In genomic region chr14:69999246-69999645, GRCh38 we compare ENCODE assay signal across 11 cellular contexts.
A peak's percentile ranks its signal among the peaks of the same experiment; 100 is the strongest.
DNase-seq lines count a peak whose midpoint lies in the region; ATAC-seq, FAIRE-seq and TF ChIP-seq lines count a peak whose summit lies in the region.
"Had no signal": no experiment of that assay in that cellular context is flagged by ENCODE, and none has a peak within 500 bp of the region (broad histone marks: within the 10 kb centered on the region; RNA-seq: fewer than 3 reads in every experiment).

No MANE protein-coding gene starts in this region.

- H3K79me2 ChIP-seq in hepatocyte, result no peaks in the 10 kb centered on the region

- H3K4me2 ChIP-seq in A549, result peak overlapping the region; percentile 68
- no peak overlapping the region for H3K4me2 ChIP-seq in hepatocyte

- H3K27me3 ChIP-seq in hepatocyte, result no peaks in the 10 kb centered on the region
- H3K27me3 ChIP-seq: sigmoid colon had no signal

- no peak overlapping the region for H3K4me3 ChIP-seq in A549
- H3K4me3 ChIP-seq in hepatocyte, result no peak overlapping the region
- H3K4me3 ChIP-seq: esophagus squamous epithelium, sigmoid colon had no signal

- peak; percentile 88 for FAIRE-seq in A549 (lab: Jason Lieb, UNC)

- H2AFZ ChIP-seq in hepatocyte, result no peak overlapping the region

- WGBS in A549 (ENCODE audit: missing lambda C conversion rate), result 17% methylated on average over 10 of the region's 10 CpGs
- WGBS in hepatocyte (ENCODE audit: low lambda C conversion rate, missing lambda C conversion rate), result 66% methylated on average over 10 of the region's 10 CpGs

- TF ChIP-seq EP300 in A549 (IDR thresholded peaks at IDR 0.05), result peak; percentile 99 to 100; a peak in 4 of 5 replicates

- POLR2A ChIA-PET in A549 (lab: Yijun Ruan, JAX), result interaction anchor here (1.3 to 2.8 kb wide), 2 partner anchors 58 to 120 kb away, joined by 3 to 12 read pairs; partner anchors contain the start of gene SMOC1

- H4K20me1 ChIP-seq in hepatocyte (ENCODE audit: insufficient read depth, poor library complexity, severe bottlenecking), result no peaks in the 10 kb centered on the region

- peak; percentile 80 to 95 for DNase-seq in A549 (ENCODE audit: low read depth in 1 of 2, low spot score in 1 of 2)
- DNase-seq in NCI-H1417 (lab: John Stamatoyannopoulos, UW), result peak in 2 of 3 experiments; percentile 83 to 94
- peak; percentile 80 for DNase-seq in SW480 (ENCODE audit: low spot score)
- DNase-seq in hepatocyte (ENCODE audit: low spot score), result peak; percentile 62
- no peak for DNase-seq in DMS79 (lab: John Stamatoyannopoulos, UW)
- no peak for DNase-seq in SK-N-DZ (ENCODE audit: low spot score)
- DNase-seq in NAMALWA (ENCODE audit: low spot score), result no peak
- DNase-seq: activated naive CD8-positive, alpha-beta T cell treated with anti-CD3 and anti-CD28 coated beads for 36 hours; esophagus squamous epithelium; sigmoid colon had no signal

- no peak for TF ChIP-seq POLR2A in A549 (IDR thresholded peaks at IDR 0.05; ENCODE audit: low read length)

- peak; percentile 78 to 88 for ATAC-seq in A549
- ATAC-seq in GM18502 (IDR thresholded peaks at IDR 0.05; ENCODE audit: poor library complexity, unreplicated experiment), result no peak

- H3K27ac ChIP-seq in A549, result peak overlapping the region; percentile 90 to 98
- H3K27ac ChIP-seq in hepatocyte, result peak overlapping the region; percentile 71
- H3K27ac ChIP-seq: esophagus squamous epithelium, sigmoid colon had no signal

- CTCF ChIA-PET in A549 (lab: Yijun Ruan, JAX), result interaction anchor here (0.8 to 3.5 kb wide), 8 partner anchors 15 to 181 kb away, joined by 3 to 17 read pairs (median 6); no protein-coding TSS in a partner anchor

- H3K36me3 ChIP-seq in hepatocyte (replicated peaks; ENCODE audit: insufficient read depth, low read depth), result no peaks in the 10 kb centered on the region
- H3K36me3 ChIP-seq: esophagus squamous epithelium, sigmoid colon had no signal

- H3K9me3 ChIP-seq in A549 (peaks cover 2% of the 10 kb centered on the region; the same call in 1 of the 3 replicates), hepatocyte (ENCODE audit: low read depth) (no peaks in the 10 kb centered on the region)
- H3K9me3 ChIP-seq: esophagus squamous epithelium, sigmoid colon had no signal

- H3K4me1 ChIP-seq in A549 (peaks cover 61% of the 10 kb centered on the region), hepatocyte (ENCODE audit: insufficient read depth) (peaks cover 8% of the 10 kb centered on the region)
- H3K4me1 ChIP-seq: esophagus squamous epithelium, sigmoid colon had no signal

- TF ChIP-seq CTCF in A549 (IDR thresholded peaks at IDR 0.05) (no peak), hepatocyte (IDR thresholded peaks at IDR 0.05; ENCODE audit: poor library complexity) (no peak)

- TF ChIP-seq RAD21 in A549 (conservative IDR thresholded peaks at IDR 0.05 in 1 of 2, IDR thresholded peaks at IDR 0.05 in 1 of 2), result peak; percentile 9 to 79; a peak in 4 of 5 replicates

- H3K9me2 ChIP-seq in hepatocyte (replicated peaks; ENCODE audit: insufficient read depth), result no peaks in the 10 kb centered on the region

TF ChIP-seq in A549, 52 proteins besides CTCF, POLR2A, EP300 and RAD21 (continues in another document):
- TF ChIP-seq CHD4 (IDR thresholded peaks at IDR 0.05; ENCODE audit: borderline replicate concordance) (no peak), FOSB (CRISPR knock-in tag; IDR thresholded peaks at IDR 0.05) (peak; percentile 73; the same call in 1 of the 2 replicates), PBX3 (IDR thresholded peaks at IDR 0.05) (peak; percentile 64; the same call in 1 of the 2 replicates), RCOR1 (IDR thresholded peaks at IDR 0.05; ENCODE audit: low read depth, low read length) (no peak), RFX5 (IDR thresholded peaks at IDR 0.05) (no peak), ESRRA (IDR thresholded peaks at IDR 0.05; ENCODE audit: borderline replicate concordance, low read length) (no peak), ZFP36 (IDR thresholded peaks at IDR 0.05; ENCODE audit: borderline replicate concordance, partially characterized antibody) (no peak), POLR2AphosphoS2 (conservative IDR thresholded peaks at IDR 0.05; ENCODE audit: low read length) (no peak), HOXB13 (CRISPR knock-in tag; IDR thresholded peaks at IDR 0.05; ENCODE audit: low read depth) (peak; percentile 96), HDAC2 (IDR thresholded peaks at IDR 0.05) (no peak), SREBF2 (IDR thresholded peaks at IDR 0.05) (no peak), HEYL (CRISPR knock-in tag; IDR thresholded peaks at IDR 0.05) (no peak; the same call in 1 of the 2 replicates), KDM5A (IDR thresholded peaks at IDR 0.05) (no peak), BCL3 (IDR thresholded peaks at IDR 0.05) (peak; percentile 97), GATA3 (IDR thresholded peaks at IDR 0.05; ENCODE audit: borderline replicate concordance) (peak; percentile 96), MAZ (IDR thresholded peaks at IDR 0.05; ENCODE audit: borderline replicate concordance, low read depth, low read length) (no peak), ELK1 (IDR thresholded peaks at IDR 0.05; ENCODE audit: low read depth, low read length) (no peak), HES2 (IDR thresholded peaks at IDR 0.05) (peak; percentile 90), CHD2 (IDR thresholded peaks at IDR 0.05; ENCODE audit: low read length, partially characterized antibody) (peak; percentile 75), ATOH8 (CRISPR knock-in tag; IDR thresholded peaks at IDR 0.05; ENCODE audit: low read depth) (peak; percentile 94), MYC (IDR thresholded peaks at IDR 0.05; ENCODE audit: borderline replicate concordance, low read length) (0 out of 2 replicates have a peak, but pooled peaks have one; percentile 66), NFE2L2 (conservative IDR thresholded peaks at IDR 0.05; ENCODE audit: low read length) (no peak), ZNF302 (CRISPR knock-in tag; IDR thresholded peaks at IDR 0.05) (no peak), EHF (CRISPR knock-in tag; IDR thresholded peaks at IDR 0.05) (peak; percentile 87), RNF2 (IDR thresholded peaks at IDR 0.05; ENCODE audit: borderline replicate concordance, low read depth) (no peak), JUNB (IDR thresholded peaks at IDR 0.05) (peak; percentile 99), KDM1A (IDR thresholded peaks at IDR 0.05; ENCODE audit: low read depth) (no peak), USF2 (IDR thresholded peaks at IDR 0.05) (no peak), MAX (IDR thresholded peaks at IDR 0.05) (peak; percentile 56), EHMT2 (IDR thresholded peaks at IDR 0.05; ENCODE audit: low read depth) (no peak)

Comparison
In these comparisons a context has a peak if more than half of its experiments do, and no peak if none do; other contexts are left out.
1. DNase-seq: peak in A549 (2 of 2), NCI-H1417 (2 of 3), SW480 (single experiment) and hepatocyte (single experiment); none in DMS79 (single experiment), SK-N-DZ (single experiment) and NAMALWA (single experiment).